24 cellular contexts compared by ENCODE assay signal in the genomic region with DNA sequence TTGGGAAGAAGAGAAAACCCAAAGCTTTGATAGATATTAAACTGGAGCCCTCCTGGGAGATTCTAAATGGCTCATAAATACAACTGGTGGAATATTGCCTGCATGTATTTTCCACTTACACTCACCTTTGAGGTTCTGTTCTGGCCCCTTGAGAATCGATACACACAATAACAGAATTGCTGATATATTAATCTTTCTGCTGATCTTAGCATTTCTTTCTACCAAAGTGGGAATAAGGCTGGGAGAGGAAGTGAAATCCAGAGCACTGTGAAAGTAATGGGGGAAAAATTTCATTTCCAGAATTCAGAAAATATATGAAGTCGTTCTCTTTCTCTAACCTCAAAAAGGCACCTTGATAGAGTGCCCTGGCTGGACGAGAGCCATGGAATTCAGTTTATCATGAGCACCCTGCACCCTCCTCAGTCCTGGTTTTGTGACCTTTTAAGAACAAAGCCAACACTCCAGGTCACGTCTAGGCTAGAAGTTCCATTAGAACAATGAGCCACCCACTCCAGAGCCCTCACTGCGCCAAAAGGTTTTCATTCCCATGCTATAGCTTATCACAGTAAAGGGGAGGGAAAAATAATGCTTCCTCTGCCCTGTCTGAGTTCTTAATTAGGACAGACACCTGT.
DNase-seq lines count a peak whose midpoint lies in the region; ATAC-seq, FAIRE-seq and TF ChIP-seq lines count a peak whose summit lies in the region.
"Had no signal": no experiment of that assay in that cellular context is flagged by ENCODE, and none has a peak within 500 bp of the region (broad histone marks: within the 10 kb centered on the region; RNA-seq: fewer than 3 reads in every experiment).

No MANE protein-coding gene starts in this region.

- H4K8ac ChIP-seq in H1 (ENCODE audit: extremely low read depth, insufficient read depth, low read length), result no peak overlapping the region

- no peak for TF ChIP-seq POLR2A in H1 (IDR thresholded peaks at IDR 0.05; ENCODE audit: control extremely low read depth in 1 of 2, low read depth in 2 of 2, low read length in 2 of 2)

- no peak overlapping the region for H2BK15ac ChIP-seq in H1 (ENCODE audit: low read length)

- H3K9me3 ChIP-seq in H1 (ENCODE audit: insufficient read depth in 2 of 2, low read depth in 1 of 2, low read length in 1 of 2), result no peaks in the 10 kb centered on the region
- no peaks in the 10 kb centered on the region for H3K9me3 ChIP-seq in right atrium auricular region
- no peaks in the 10 kb centered on the region for H3K9me3 ChIP-seq in thymus (ENCODE audit: control insufficient read depth)
- H3K9me3 ChIP-seq: BE2C, Caco-2, SK-N-SH had no signal

- no peak overlapping the region for H3K14ac ChIP-seq in H1 (ENCODE audit: insufficient read length)

- no peak overlapping the region for H2BK20ac ChIP-seq in H1 (ENCODE audit: low read length)

- intact Hi-C loops in Right ventricle myocardium inferior (cut with DNase I), result loop anchor here (5.0 kb wide), 1 partner anchor 70 kb away; no protein-coding TSS in a partner anchor
- intact Hi-C loops in cardiac septum (cut with DNase I), result no loop called here
- intact Hi-C loops in left colon (cut with DNase I, micrococcal nuclease), result no loop called here

- H3K79me2 ChIP-seq in H1 (ENCODE audit: control insufficient read depth in 1 of 2, insufficient read depth in 2 of 2, low read length in 2 of 2), result no peaks in the 10 kb centered on the region

- H4K20me1 ChIP-seq in H1 (replicated peaks in 1 of 2; ENCODE audit: control insufficient read depth in 1 of 2, insufficient read depth in 2 of 2, low read length in 2 of 2), result no peaks in the 10 kb centered on the region

- POLR2A ChIA-PET in H1 (lab: Charles Lee; ENCODE audit: partially characterized antibody), result interaction anchor here (1.3 kb wide), 1 partner anchor 19 kb away, joined by 4 read pairs; no protein-coding TSS in a partner anchor

- no peak overlapping the region for H3K56ac ChIP-seq in H1 (replicated peaks; ENCODE audit: insufficient read length, low read depth, low read length)

- TF ChIP-seq CTCF in H1 (IDR thresholded peaks at IDR 0.05; ENCODE audit: control extremely low read depth in 1 of 3, insufficient read depth in 1 of 3, low read depth in 1 of 3, low read length in 3 of 3) (no peak), right atrium auricular region (IDR thresholded peaks at IDR 0.05) (no peak)

- no peak overlapping the region for H3K9ac ChIP-seq in H1 (replicated peaks in 1 of 4; ENCODE audit: extremely low read depth in 1 of 4, low read depth in 3 of 4, low read length in 3 of 4)
- H3K9ac ChIP-seq: SK-N-SH had no signal

- H3K4me1 ChIP-seq in H1 (replicated peaks in 1 of 4; ENCODE audit: control insufficient read depth in 3 of 4, insufficient read depth in 4 of 4, low read length in 3 of 4) (peaks cover 0 to 7% (median 2%) of the 10 kb centered on the region in 4 experiments; a peak in 1 of 7 replicates), right atrium auricular region (peaks cover 0 to 39% of the 10 kb centered on the region in 2 donors), thymus (ENCODE audit: control insufficient read depth, insufficient read depth, low read length) (peaks cover 2% of the 10 kb centered on the region)
- H3K4me1 ChIP-seq: BE2C had no signal

- H3K27me3 ChIP-seq in H1 (replicated peaks in 1 of 4; ENCODE audit: control insufficient read depth in 3 of 4, extremely low read depth in 1 of 4, insufficient read depth in 3 of 4, low read length in 3 of 4) (no peaks in the 10 kb centered on the region), right atrium auricular region (no peaks in the 10 kb centered on the region), thymus (ENCODE audit: control insufficient read depth, insufficient read depth) (no peaks in the 10 kb centered on the region)
- H3K27me3 ChIP-seq: BE2C had no signal

- no peak for DNase-seq in Right ventricle myocardium inferior (ENCODE audit: missing footprints)
- no peak for DNase-seq in cardiac septum (ENCODE audit: low spot score)
- DNase-seq in H1 (ENCODE audit: low read depth in 1 of 2, low spot score in 2 of 2), result no peak
- DNase-seq in right atrium auricular region (ENCODE audit: low spot score), result no peak
- no peak for DNase-seq in left colon
- DNase-seq in NCI-H146 (lab: John Stamatoyannopoulos, UW), result no peak
- DNase-seq in activated CD4-positive, CD25-positive, alpha-beta regulatory T cell treated with anti-CD3 and anti-CD28 coated beads, Interleukin-2, amount 50 U/mL, for 72 hours, result no peak
- DNase-seq: BE2C; Caco-2; CD4-positive, alpha-beta T cell; DMS153; Kasumi-1; MM.1S; NCI-H1092; NCI-H1436 treated with DMSO at 0.1 percent for 48 hours; NCI-H2081 treated with DMSO at 0.1 percent for 48 hours; NCI-H2227 treated with DMSO at 0.1 percent for 48 hours; NCI-H510A treated with DMSO at 0.1 percent for 48 hours; NCI-H774; OCI-M1; SHP77 treated with DMSO at 0.1 percent for 48 hours; SK-N-SH had no signal

- H2BK12ac ChIP-seq in H1 (ENCODE audit: low read depth, low read length), result peak overlapping the region; percentile 64; the same call in 1 of the 2 replicates

- 0 out of 2 replicates have a peak overlapping the region, but pooled peaks have one; percentile 17 for H2BK5ac ChIP-seq in H1 (ENCODE audit: low read depth, low read length)

- H3K4me3 ChIP-seq in H1 (ENCODE audit: extremely low read depth in 1 of 4, insufficient read depth in 2 of 4, low read depth in 3 of 4, low read length in 4 of 4), result no peak overlapping the region
- H3K4me3 ChIP-seq in right atrium auricular region, result no peak overlapping the region
- no peak overlapping the region for H3K4me3 ChIP-seq in thymus (ENCODE audit: low read length)

- no peak overlapping the region for H3K23ac ChIP-seq in H1 (ENCODE audit: insufficient read length)

- H3K23me2 ChIP-seq in H1 (ENCODE audit: low read depth, low read length), result no peaks in the 10 kb centered on the region

- no peak for TF ChIP-seq EP300 in H1 (IDR thresholded peaks at IDR 0.05; ENCODE audit: borderline replicate concordance in 1 of 2, low read depth in 2 of 2, low read length in 2 of 2)

- no peak overlapping the region for H2BK120ac ChIP-seq in H1 (replicated peaks; ENCODE audit: low read depth, low read length)

- no peak overlapping the region; the same call in 1 of the 2 replicates for H3K18ac ChIP-seq in H1 (ENCODE audit: extremely low read depth, low read length)

- no peaks in the 10 kb centered on the region for H3K36me3 ChIP-seq in H1 (ENCODE audit: control insufficient read depth in 2 of 4, insufficient read depth in 4 of 4, low read length in 3 of 4)
- no peaks in the 10 kb centered on the region for H3K36me3 ChIP-seq in right atrium auricular region
- H3K36me3 ChIP-seq in thymus (ENCODE audit: control insufficient read depth, insufficient read depth), result no peaks in the 10 kb centered on the region
- H3K36me3 ChIP-seq: BE2C had no signal

- ATAC-seq in Right ventricle myocardium inferior, result peak; percentile 64
- no peak for ATAC-seq in left colon

- no peaks in the 10 kb centered on the region for H3K79me1 ChIP-seq in H1 (ENCODE audit: low read depth, low read length)

- H3K4me2 ChIP-seq in H1 (ENCODE audit: insufficient read depth in 1 of 2, low read depth in 2 of 2, low read length in 2 of 2), result no peak overlapping the region
- H3K4me2 ChIP-seq: SK-N-SH had no signal

- no peak overlapping the region for H2AFZ ChIP-seq in H1 (ENCODE audit: low read length)

- H2AK5ac ChIP-seq in H1 (ENCODE audit: low read depth, low read length), result no peak overlapping the region

- no peak for TF ChIP-seq RAD21 in H1 (IDR thresholded peaks at IDR 0.05 in 1 of 2, conservative IDR thresholded peaks at IDR 0.05 in 1 of 2; ENCODE audit: low read depth in 2 of 2, low read length in 2 of 2)

- H3K27ac ChIP-seq in H1 (ENCODE audit: low read depth, low read length), result no peak overlapping the region
- peak overlapping the region; percentile 62 to 89 for H3K27ac ChIP-seq in right atrium auricular region
- H3K27ac ChIP-seq in thymus (ENCODE audit: low read depth), result peak overlapping the region; percentile 37

- no peak overlapping the region for H4K5ac ChIP-seq in H1 (ENCODE audit: insufficient read length, low read depth, low read length)

- CTCF ChIA-PET in H1 (lab: Charles Lee; ENCODE audit: partially characterized antibody), result interaction anchor here (1.4 to 2.3 kb wide), 2 partner anchors 35 to 147 kb away, joined by 3 to 7 read pairs; no protein-coding TSS in a partner anchor

- WGBS in H1 (ENCODE audit: extremely low coverage in 1 of 2, insufficient coverage in 1 of 2, insufficient read length in 1 of 2, insufficient replicate concordance in 2 of 2, low coverage in 1 of 2, low lambda C conversion rate in 2 of 2, missing lambda C conversion rate in 1 of 2), 2 experiments, result 82% methylated on average over 5 of the region's 5 CpGs; no CpG with 5 or more reads in 1 of the 2 experiments
- 92% methylated on average over 5 of the region's 5 CpGs for WGBS in thymus

- H4K91ac ChIP-seq in H1 (replicated peaks; ENCODE audit: insufficient read length, low read length), result no peak overlapping the region

- no peak overlapping the region for H3K4ac ChIP-seq in H1 (replicated peaks; ENCODE audit: insufficient read length, low read depth, low read length)

- FAIRE-seq in H1 (lab: Jason Lieb, UNC), result no peak
- FAIRE-seq: H54 had no signal

TF ChIP-seq in H1, 55 proteins besides CTCF, POLR2A, EP300 and RAD21:
- no peak for TF ChIP-seq SUZ12 (IDR thresholded peaks at IDR 0.05; ENCODE audit: low read length)
